13 cellular contexts compared by ENCODE assay signal in genomic region chr14:99983251-99984012, GRCh38.
DNase-seq lines count a peak whose midpoint lies in the region; ATAC-seq and TF ChIP-seq lines count a peak whose summit lies in the region.
"Had no signal": no experiment of that assay in that cellular context is flagged by ENCODE, and none has a peak within 500 bp of the region (broad histone marks: within the 10 kb centered on the region; RNA-seq: fewer than 3 reads in every experiment).

No MANE protein-coding gene starts in this region.

- H3K27ac ChIP-seq in hepatocyte: peak overlapping the region; percentile 6
- H3K27ac ChIP-seq: suprapubic skin, vagina had no signal

- TF ChIP-seq CTCF in hepatocyte (IDR thresholded peaks at IDR 0.05; ENCODE audit: poor library complexity): no peak

- H3K9me3 ChIP-seq in hepatocyte (ENCODE audit: low read depth): no peaks in the 10 kb centered on the region
- H3K9me3 ChIP-seq: suprapubic skin, vagina had no signal

- peaks cover 91% of the 10 kb centered on the region for H3K79me2 ChIP-seq in hepatocyte

- 71% methylated on average over 4 of the region's 4 CpGs for WGBS in hepatocyte (ENCODE audit: low lambda C conversion rate, missing lambda C conversion rate)

- peaks cover 3% of the 10 kb centered on the region for H3K36me3 Mint-ChIP-seq in activated naive CD8-positive, alpha-beta T cell
- H3K36me3 Mint-ChIP-seq in activated naive CD8-positive, alpha-beta T cell treated with anti-CD3 and anti-CD28 coated beads for 36 hours: no peaks in the 10 kb centered on the region
- peaks cover 5% of the 10 kb centered on the region for H3K36me3 Mint-ChIP-seq in T-cell
- no peaks in the 10 kb centered on the region for H3K36me3 Mint-ChIP-seq in naive thymus-derived CD8-positive, alpha-beta T cell
- H3K36me3 Mint-ChIP-seq: stimulated activated memory B cell treated with anti-CD40 and anti-IgM and Interleukin-4, amounts not matched to agents 10 μg/mL and 1 μg/mL and 100 μg/mL, for 72 hours had no signal

- peaks cover 23% of the 10 kb centered on the region for H3K4me1 ChIP-seq in hepatocyte (ENCODE audit: insufficient read depth)

- H3K9me2 ChIP-seq in hepatocyte (replicated peaks; ENCODE audit: insufficient read depth): no peaks in the 10 kb centered on the region

- no peak overlapping the region for H3K4me3 ChIP-seq in hepatocyte
- H3K4me3 ChIP-seq: suprapubic skin, vagina had no signal

- H3K4me2 ChIP-seq in hepatocyte: peak overlapping the region; percentile 59

- POLR2A ChIA-PET in T-cell (lab: Charles Lee): interaction anchor here in 1 of 2 donors (0.6 kb wide), 1 partner anchor 89 kb away, joined by 3 read pairs; no protein-coding TSS in a partner anchor
- POLR2A ChIA-PET in naive thymus-derived CD8-positive, alpha-beta T cell (lab: Charles Lee): interaction anchor here (3.8 kb wide), 1 partner anchor 209 kb away, joined by 16 read pairs; no protein-coding TSS in a partner anchor

- peak overlapping the region; percentile 37 for H3K27ac Mint-ChIP-seq in activated naive CD8-positive, alpha-beta T cell
- no peak overlapping the region for H3K27ac Mint-ChIP-seq in activated naive CD8-positive, alpha-beta T cell treated with anti-CD3 and anti-CD28 coated beads for 36 hours
- peak overlapping the region; percentile 8 to 37 for H3K27ac Mint-ChIP-seq in T-cell
- peak overlapping the region in 5 of 10 donors; percentile 13 to 76 (median 55) for H3K27ac Mint-ChIP-seq in naive thymus-derived CD8-positive, alpha-beta T cell
- H3K27ac Mint-ChIP-seq: stimulated activated memory B cell treated with anti-CD40 and anti-IgM and Interleukin-4, amounts not matched to agents 10 μg/mL and 1 μg/mL and 100 μg/mL, for 72 hours had no signal

- no peaks in the 10 kb centered on the region for H3K36me3 ChIP-seq in hepatocyte (replicated peaks; ENCODE audit: insufficient read depth, low read depth)
- H3K36me3 ChIP-seq: suprapubic skin, vagina had no signal

- H3K4me3 Mint-ChIP-seq in activated naive CD8-positive, alpha-beta T cell: no peak overlapping the region
- H3K4me3 Mint-ChIP-seq in activated naive CD8-positive, alpha-beta T cell treated with anti-CD3 and anti-CD28 coated beads for 36 hours: no peak overlapping the region
- no peak overlapping the region for H3K4me3 Mint-ChIP-seq in T-cell
- no peak overlapping the region for H3K4me3 Mint-ChIP-seq in naive thymus-derived CD8-positive, alpha-beta T cell
- H3K4me3 Mint-ChIP-seq: stimulated activated memory B cell treated with anti-CD40 and anti-IgM and Interleukin-4, amounts not matched to agents 10 μg/mL and 1 μg/mL and 100 μg/mL, for 72 hours had no signal

- H3K4me1 Mint-ChIP-seq in activated naive CD8-positive, alpha-beta T cell (ENCODE audit: low read depth): peaks cover 14% of the 10 kb centered on the region
- H3K4me1 Mint-ChIP-seq in activated naive CD8-positive, alpha-beta T cell treated with anti-CD3 and anti-CD28 coated beads for 36 hours: peaks cover 18% of the 10 kb centered on the region
- peaks cover 8 to 14% (median 13%) of the 10 kb centered on the region in 3 donors for H3K4me1 Mint-ChIP-seq in T-cell
- peaks cover 0 to 14% (median 12%) of the 10 kb centered on the region in 4 donors for H3K4me1 Mint-ChIP-seq in naive thymus-derived CD8-positive, alpha-beta T cell

- H3K9me3 Mint-ChIP-seq in activated naive CD8-positive, alpha-beta T cell (ENCODE audit: low read depth): no peaks in the 10 kb centered on the region
- H3K9me3 Mint-ChIP-seq in activated naive CD8-positive, alpha-beta T cell treated with anti-CD3 and anti-CD28 coated beads for 36 hours: peaks cover 2% of the 10 kb centered on the region
- peaks cover 0 to 5% (median 0%) of the 10 kb centered on the region in 3 donors for H3K9me3 Mint-ChIP-seq in T-cell
- H3K9me3 Mint-ChIP-seq in naive thymus-derived CD8-positive, alpha-beta T cell: no peaks in the 10 kb centered on the region
- H3K9me3 Mint-ChIP-seq: stimulated activated memory B cell treated with anti-CD40 and anti-IgM and Interleukin-4, amounts not matched to agents 10 μg/mL and 1 μg/mL and 100 μg/mL, for 72 hours had no signal

- ATAC-seq in T-cell (replicated peaks in 1 of 4) (no peak), GM21529 (IDR thresholded peaks at IDR 0.05; ENCODE audit: unreplicated experiment) (no peak)
- ATAC-seq in naive thymus-derived CD8-positive, alpha-beta T cell: no peak

- no peak for DNase-seq in activated naive CD8-positive, alpha-beta T cell treated with anti-CD3 and anti-CD28 coated beads for 36 hours
- no peak for DNase-seq in T-cell
- DNase-seq in hepatocyte (ENCODE audit: low spot score): no peak
- no peak for DNase-seq in amygdala (lab: John Stamatoyannopoulos, UW)
- no peak for DNase-seq in EL
- no peak for DNase-seq in naive thymus-derived CD8-positive, alpha-beta T cell
- DNase-seq: activated gamma-delta T cell treated with Interleukin-2 at 50 U/mL for 16 hours, SHP77 treated with DMSO at 0.1 percent for 48 hours had no signal

- no peaks in the 10 kb centered on the region for H3K27me3 ChIP-seq in hepatocyte
- H3K27me3 ChIP-seq: suprapubic skin, vagina had no signal

- H2AFZ ChIP-seq in hepatocyte: no peak overlapping the region

- CTCF ChIA-PET in T-cell (lab: Charles Lee): interaction anchor here (0.5 to 3.9 kb wide), 15 partner anchors 8 to 210 kb away, joined by 3 to 24 read pairs (median 3); partner anchors contain the start of gene DEGS2 (in 1 of the 2)

- no peaks in the 10 kb centered on the region for H4K20me1 ChIP-seq in hepatocyte (ENCODE audit: insufficient read depth, poor library complexity, severe bottlenecking)

- no peaks in the 10 kb centered on the region for H3K27me3 Mint-ChIP-seq in activated naive CD8-positive, alpha-beta T cell
- H3K27me3 Mint-ChIP-seq in activated naive CD8-positive, alpha-beta T cell treated with anti-CD3 and anti-CD28 coated beads for 36 hours: no peaks in the 10 kb centered on the region
- H3K27me3 Mint-ChIP-seq in T-cell: no peaks in the 10 kb centered on the region
- H3K27me3 Mint-ChIP-seq in naive thymus-derived CD8-positive, alpha-beta T cell: no peaks in the 10 kb centered on the region
- H3K27me3 Mint-ChIP-seq: stimulated activated memory B cell treated with anti-CD40 and anti-IgM and Interleukin-4, amounts not matched to agents 10 μg/mL and 1 μg/mL and 100 μg/mL, for 72 hours had no signal
